In the genomic region with DNA sequence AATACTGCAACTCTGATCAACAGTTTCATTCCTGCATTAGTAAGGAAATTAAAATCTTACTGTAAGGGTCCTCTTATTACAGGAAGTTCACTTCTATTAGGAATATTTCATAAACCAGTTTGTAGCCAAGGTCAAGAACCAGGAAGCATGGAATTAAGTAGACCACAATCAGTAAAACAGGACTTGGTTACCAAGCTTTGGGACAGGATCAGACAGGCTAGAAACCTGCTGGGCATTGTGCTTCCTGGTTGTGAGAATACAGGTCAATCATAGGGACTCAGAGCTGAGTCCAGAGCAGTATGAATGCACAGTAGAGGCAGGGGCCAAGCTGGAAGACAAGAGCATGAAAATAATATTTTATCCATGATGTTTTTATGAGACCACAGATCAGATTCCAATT, we compare ENCODE assay signal across 18 cellular contexts.
DNase-seq lines count a peak whose midpoint lies in the region; ATAC-seq, FAIRE-seq and TF ChIP-seq lines count a peak whose summit lies in the region.
"Had no signal": no experiment of that assay in that cellular context is flagged by ENCODE, and none has a peak within 500 bp of the region (broad histone marks: within the 10 kb centered on the region; RNA-seq: fewer than 3 reads in every experiment).

No MANE protein-coding gene starts in this region.

- H3K9me3 ChIP-seq in DND-41 (ENCODE audit: insufficient read depth, low read length, severe bottlenecking), result no peaks in the 10 kb centered on the region
- H3K9me3 ChIP-seq in PC-9 (ENCODE audit: insufficient read depth, low read depth), result no peaks in the 10 kb centered on the region; the same call in none of the 2 replicates
- no peaks in the 10 kb centered on the region for H3K9me3 ChIP-seq in pancreas
- H3K9me3 ChIP-seq: MG63 had no signal

- BruUV-seq in PC-9 (replicated peaks; lab: Mats Ljungman, UMichigan), result no TSS peak

- POLR2A ChIA-PET in PC-9 (lab: Charles Lee; ENCODE audit: unreplicated experiment), result no interaction called here

- H3K9ac ChIP-seq in DND-41 (ENCODE audit: low read depth, low read length), result no peak overlapping the region

- no peak for FAIRE-seq in pancreas (lab: Jason Lieb, UNC)
- FAIRE-seq: GM12891 had no signal

- no peaks in the 10 kb centered on the region for H3K9me2 ChIP-seq in PC-9 (ENCODE audit: insufficient read depth)

- H2AFZ ChIP-seq in DND-41 (ENCODE audit: low read depth, low read length), result 0 out of 2 replicates have a peak overlapping the region, but pooled peaks have one; percentile 13
- no peak overlapping the region for H2AFZ ChIP-seq in PC-9

- H3K27me3 ChIP-seq in DND-41 (ENCODE audit: insufficient read depth, low read length, poor library complexity) (no peaks in the 10 kb centered on the region), PC-9 (ENCODE audit: insufficient read depth, low read depth) (no peaks in the 10 kb centered on the region), pancreas (no peaks in the 10 kb centered on the region)
- H3K27me3 ChIP-seq: MG63 had no signal

- ATAC-seq in DND-41 (ENCODE audit: insufficient read depth, low read depth) (no peak), esophagus mucosa (peak; percentile 59), pancreas (peak in 3 of 4 donors; percentile 36 to 59 (median 55)), HG03457 (IDR thresholded peaks at IDR 0.05; ENCODE audit: unreplicated experiment) (no peak), GM18498 (IDR thresholded peaks at IDR 0.05; ENCODE audit: unreplicated experiment) (no peak)

- peaks cover 33% of the 10 kb centered on the region for H3F3A ChIP-seq in PC-9 (ENCODE audit: insufficient read depth, low read depth)

- H3K79me2 ChIP-seq in DND-41 (ENCODE audit: insufficient read depth, low read length) (no peaks in the 10 kb centered on the region), PC-9 (ENCODE audit: low read depth) (no peaks in the 10 kb centered on the region)

- H3K4me3 ChIP-seq in DND-41 (ENCODE audit: low read depth in 1 of 2, low read length in 2 of 2) (no peak overlapping the region), PC-9 (no peak overlapping the region), pancreas (no peak overlapping the region)
- H3K4me3 ChIP-seq: MG63 had no signal

- intact Hi-C loops in PC-9 (cut with micrococcal nuclease; ENCODE audit: unreplicated experiment), result no loop called here
- intact Hi-C loops in pancreas (cut with DNase I), result no loop called here

- no peaks in the 10 kb centered on the region for H3K4me1 ChIP-seq in DND-41 (ENCODE audit: insufficient read depth, low read length)
- H3K4me1 ChIP-seq in PC-9 (replicated peaks; ENCODE audit: insufficient read depth), result peaks cover 54% of the 10 kb centered on the region
- no peaks in the 10 kb centered on the region for H3K4me1 ChIP-seq in pancreas

- H3K4me2 ChIP-seq in DND-41 (ENCODE audit: insufficient read depth, low read length), result no peak overlapping the region
- H3K4me2 ChIP-seq in PC-9, result no peak overlapping the region

- no peak overlapping the region for H3K27ac ChIP-seq in DND-41 (ENCODE audit: low read length)
- peak overlapping the region; percentile 99; the same call in 1 of the 2 replicates for H3K27ac ChIP-seq in PC-9
- no peak overlapping the region for H3K27ac ChIP-seq in pancreas

- H3K36me3 ChIP-seq in DND-41 (ENCODE audit: insufficient read depth, low read length) (no peaks in the 10 kb centered on the region), PC-9 (ENCODE audit: low read depth) (peaks cover 11% of the 10 kb centered on the region; the same call in 1 of the 2 replicates), pancreas (no peaks in the 10 kb centered on the region)
- H3K36me3 ChIP-seq: MG63 had no signal

- TF ChIP-seq CTCF in DND-41 (IDR thresholded peaks at IDR 0.05; ENCODE audit: borderline replicate concordance, extremely low read depth, low read length, poor library complexity, severe bottlenecking) (no peak), PC-9 (conservative IDR thresholded peaks at IDR 0.05) (no peak), pancreas (IDR thresholded peaks at IDR 0.05) (no peak)

- DNase-seq in DND-41 (no peak), PC-9 (peak in 1 of 2 experiments; percentile 61), pancreas (no peak)
- no peak for DNase-seq in stimulated activated CD4-positive, alpha-beta T cell treated with anti-CD3 and anti-CD28 coated beads, Interleukin-1b, Interleukin-23, amount 100 ng/mL, for 48 hours
- DNase-seq: CD4-positive, alpha-beta T cell; GF-D8; GOT3; MG63; NCI-H1105 treated with DMSO at 0.1 percent for 48 hours; NCI-H187 treated with DMSO at 0.1 percent for 48 hours; NCI-H2171; NCI-H446; NCI-H69; RPMI8226 had no signal

- CTCF ChIA-PET in PC-9 (lab: Charles Lee), result no interaction called here

- H4K20me1 ChIP-seq in DND-41 (ENCODE audit: insufficient read depth, low read length) (no peaks in the 10 kb centered on the region), PC-9 (ENCODE audit: insufficient read depth) (no peaks in the 10 kb centered on the region)

Comparison
In these comparisons a context has a peak if more than half of its experiments do, and no peak if none do; other contexts are left out.
1. ATAC-seq: peak in esophagus mucosa (single experiment) and pancreas (3 of 4); none in DND-41 (single experiment), HG03457 (single experiment) and GM18498 (single experiment).